14 cellular contexts compared by ENCODE assay signal in the genomic region with DNA sequence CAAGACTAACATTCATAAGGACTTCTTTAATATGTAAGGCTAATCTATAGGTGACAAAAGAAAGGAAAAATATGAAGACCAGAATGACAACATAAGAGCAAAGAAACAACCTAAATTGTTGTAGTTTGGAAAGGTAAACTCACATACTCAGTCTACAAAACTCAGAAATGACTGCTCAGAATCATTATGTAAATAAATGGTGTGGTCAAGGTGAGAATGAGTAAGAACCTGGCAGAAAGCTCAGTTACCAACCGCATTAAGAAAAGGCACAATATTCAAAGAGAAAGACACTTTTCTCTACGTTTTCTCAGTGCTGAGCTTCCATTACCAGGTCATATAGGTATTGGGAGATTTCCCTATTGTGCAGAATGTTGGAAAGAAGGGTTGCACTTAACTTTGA. TPM values are rescaled to one million over a fixed set of nuclear protein-coding genes. Genes with fewer than 3 reads are reported as not detected.
DNase-seq lines count a peak whose midpoint lies in the region; ATAC-seq, FAIRE-seq and TF ChIP-seq lines count a peak whose summit lies in the region.
"Had no signal": no experiment of that assay in that cellular context is flagged by ENCODE, and none has a peak within 500 bp of the region (broad histone marks: within the 10 kb centered on the region; RNA-seq: fewer than 3 reads in every experiment).

No MANE protein-coding gene starts in this region.

- H3K27ac ChIP-seq in kidney (ENCODE audit: low read depth in 2 of 2, low read length in 2 of 2): no peak overlapping the region

- TF ChIP-seq CTCF in kidney (IDR thresholded peaks at IDR 0.05; ENCODE audit: borderline replicate concordance, extremely low read depth, insufficient read depth) (no peak), mucosa of descending colon (IDR thresholded peaks at IDR 0.05) (no peak)

- no peak overlapping the region for H3K9ac ChIP-seq in kidney (ENCODE audit: low read length in 2 of 2)

- H3K4me3 ChIP-seq in kidney (ENCODE audit: low read length in 2 of 2) (no peak overlapping the region), mucosa of descending colon (no peak overlapping the region)
- H3K4me3 ChIP-seq: smooth muscle cell had no signal

- H3K4me3 Mint-ChIP-seq in activated T-helper 1 cell treated with anti-CD3 and anti-CD28 coated beads, Interleukin-12 subunit alpha, Interleukin-12 subunit beta, Interleukin-2, Interleukin-4 antibody, amounts not matched to agents 30 ng/mL and 10 ng/mL and 1 ng/mL, durations not matched to agents 14 hours and 24 hours and 36 hours: no peak overlapping the region
- H3K4me3 Mint-ChIP-seq: CD4-positive, alpha-beta T cell; WTC11 had no signal

- H3K36me3 Mint-ChIP-seq in activated T-helper 1 cell treated with anti-CD3 and anti-CD28 coated beads, Interleukin-12 subunit alpha, Interleukin-12 subunit beta, Interleukin-2, Interleukin-4 antibody, amounts not matched to agents 30 ng/mL and 10 ng/mL and 1 ng/mL, durations not matched to agents 14 hours and 24 hours and 36 hours (ENCODE audit: low read depth): peaks cover 26% of the 10 kb centered on the region

- H3K9me3 Mint-ChIP-seq in activated T-helper 1 cell treated with anti-CD3 and anti-CD28 coated beads, Interleukin-12 subunit alpha, Interleukin-12 subunit beta, Interleukin-2, Interleukin-4 antibody, amounts not matched to agents 30 ng/mL and 10 ng/mL and 1 ng/mL, durations not matched to agents 14 hours and 24 hours and 36 hours: no peaks in the 10 kb centered on the region
- H3K9me3 Mint-ChIP-seq: CD4-positive, alpha-beta T cell; WTC11 had no signal

- intact Hi-C loops in activated T-helper 1 cell treated with anti-CD3 and anti-CD28 coated beads, Interleukin-12 subunit alpha, Interleukin-12 subunit beta, Interleukin-2, Interleukin-4 antibody, amounts not matched to agents 30 ng/mL and 10 ng/mL and 1 ng/mL, durations not matched to agents 14 hours and 24 hours and 36 hours (cut with micrococcal nuclease): loop anchor here (5.0 kb wide), 2 partner anchors 40 to 315 kb away; no protein-coding TSS in a partner anchor
- intact Hi-C loops in kidney (cut with DNase I): no loop called here
- intact Hi-C loops in mucosa of descending colon (cut with DNase I, micrococcal nuclease): no loop called here

- no peaks in the 10 kb centered on the region for H3K27me3 Mint-ChIP-seq in activated T-helper 1 cell treated with anti-CD3 and anti-CD28 coated beads, Interleukin-12 subunit alpha, Interleukin-12 subunit beta, Interleukin-2, Interleukin-4 antibody, amounts not matched to agents 30 ng/mL and 10 ng/mL and 1 ng/mL, durations not matched to agents 14 hours and 24 hours and 36 hours (ENCODE audit: insufficient read depth)
- H3K27me3 Mint-ChIP-seq: CD4-positive, alpha-beta T cell had no signal

- DNase-seq in activated T-helper 1 cell treated with anti-CD3 and anti-CD28 coated beads, Interleukin-12 subunit alpha, Interleukin-12 subunit beta, Interleukin-2, Interleukin-4 antibody, amounts not matched to agents 30 ng/mL and 10 ng/mL and 1 ng/mL, durations not matched to agents 14 hours and 24 hours and 36 hours (ENCODE audit: low spot score): no peak
- DNase-seq in NCI-H1092 (lab: John Stamatoyannopoulos, UW): no peak
- DNase-seq in AG20443 (ENCODE audit: low spot score): no peak
- no peak for DNase-seq in kidney
- DNase-seq in mucosa of descending colon: no peak
- DNase-seq: amniotic stem cell; CD4-positive, alpha-beta T cell; NCI-H2029 treated with DMSO at 0.1 percent for 48 hours had no signal

- H3K9me3 ChIP-seq in kidney (ENCODE audit: control insufficient read depth in 1 of 2, low read length in 2 of 2) (no peaks in the 10 kb centered on the region), mucosa of descending colon (no peaks in the 10 kb centered on the region)

- no peak for FAIRE-seq in kidney (lab: Jason Lieb, UNC)
- FAIRE-seq: GM12892 had no signal

- ATAC-seq in GM18511 (IDR thresholded peaks at IDR 0.05; ENCODE audit: unreplicated experiment) (peak; percentile 79), GM19467 (IDR thresholded peaks at IDR 0.05; ENCODE audit: unreplicated experiment) (peak; percentile 81), HG02943 (IDR thresholded peaks at IDR 0.05; ENCODE audit: low read depth, unreplicated experiment) (peak; percentile 89), mucosa of descending colon (no peak)
- ATAC-seq: WTC11 had no signal

- H3K4me1 ChIP-seq in kidney (ENCODE audit: control insufficient read depth in 1 of 2, insufficient read depth in 1 of 2, low read depth in 1 of 2, low read length in 2 of 2) (peaks cover 0 to 2% of the 10 kb centered on the region in 2 donors), mucosa of descending colon (ENCODE audit: low read depth) (peaks cover 12% of the 10 kb centered on the region)

- peaks cover 44% of the 10 kb centered on the region for H3K4me1 Mint-ChIP-seq in activated T-helper 1 cell treated with anti-CD3 and anti-CD28 coated beads, Interleukin-12 subunit alpha, Interleukin-12 subunit beta, Interleukin-2, Interleukin-4 antibody, amounts not matched to agents 30 ng/mL and 10 ng/mL and 1 ng/mL, durations not matched to agents 14 hours and 24 hours and 36 hours (ENCODE audit: low read depth)

- peak overlapping the region; percentile 40 for H3K27ac Mint-ChIP-seq in activated T-helper 1 cell treated with anti-CD3 and anti-CD28 coated beads, Interleukin-12 subunit alpha, Interleukin-12 subunit beta, Interleukin-2, Interleukin-4 antibody, amounts not matched to agents 30 ng/mL and 10 ng/mL and 1 ng/mL, durations not matched to agents 14 hours and 24 hours and 36 hours
- H3K27ac Mint-ChIP-seq: CD4-positive, alpha-beta T cell; WTC11 had no signal

- H3K36me3 ChIP-seq in kidney (ENCODE audit: control insufficient read depth in 1 of 2, insufficient read depth in 2 of 2, low read length in 2 of 2): no peaks in the 10 kb centered on the region
- no peaks in the 10 kb centered on the region for H3K36me3 ChIP-seq in mucosa of descending colon (ENCODE audit: low read depth)

RNA-seq across cellular contexts. Expression of a gene that starts 15.8 kb away (rescaled TPM):
- 57.0 and 59.7 TPM in 2 replicates for total RNA-seq in activated T-helper 1 cell treated with anti-CD3 and anti-CD28 coated beads, Interleukin-12 subunit alpha, Interleukin-12 subunit beta, Interleukin-2, Interleukin-4 antibody, amounts not matched to agents 30 ng/mL and 10 ng/mL and 1 ng/mL, durations not matched to agents 14 hours and 24 hours and 36 hours
- total RNA-seq in kidney (55.6 TPM), mucosa of descending colon (10 to 100 TPM; 43.3 to 50.3 (median 44.7) TPM)
- polyA plus RNA-seq in kidney (ENCODE audit: insufficient read depth, low read depth, low replicate concordance): 14.1 TPM

RNA-seq across cellular contexts. Expression of a gene that starts 29.3 kb away (rescaled TPM):
- total RNA-seq in activated T-helper 1 cell treated with anti-CD3 and anti-CD28 coated beads, Interleukin-12 subunit alpha, Interleukin-12 subunit beta, Interleukin-2, Interleukin-4 antibody, amounts not matched to agents 30 ng/mL and 10 ng/mL and 1 ng/mL, durations not matched to agents 14 hours and 24 hours and 36 hours: 365 and 380 TPM in 2 replicates
- total RNA-seq in kidney: 189 TPM
- polyA plus RNA-seq in kidney (ENCODE audit: insufficient read depth, low read depth, low replicate concordance): 990 TPM
- total RNA-seq in mucosa of descending colon: 100 to 1,000 TPM; 324 to 627 (median 480) TPM
